In the genomic region with DNA sequence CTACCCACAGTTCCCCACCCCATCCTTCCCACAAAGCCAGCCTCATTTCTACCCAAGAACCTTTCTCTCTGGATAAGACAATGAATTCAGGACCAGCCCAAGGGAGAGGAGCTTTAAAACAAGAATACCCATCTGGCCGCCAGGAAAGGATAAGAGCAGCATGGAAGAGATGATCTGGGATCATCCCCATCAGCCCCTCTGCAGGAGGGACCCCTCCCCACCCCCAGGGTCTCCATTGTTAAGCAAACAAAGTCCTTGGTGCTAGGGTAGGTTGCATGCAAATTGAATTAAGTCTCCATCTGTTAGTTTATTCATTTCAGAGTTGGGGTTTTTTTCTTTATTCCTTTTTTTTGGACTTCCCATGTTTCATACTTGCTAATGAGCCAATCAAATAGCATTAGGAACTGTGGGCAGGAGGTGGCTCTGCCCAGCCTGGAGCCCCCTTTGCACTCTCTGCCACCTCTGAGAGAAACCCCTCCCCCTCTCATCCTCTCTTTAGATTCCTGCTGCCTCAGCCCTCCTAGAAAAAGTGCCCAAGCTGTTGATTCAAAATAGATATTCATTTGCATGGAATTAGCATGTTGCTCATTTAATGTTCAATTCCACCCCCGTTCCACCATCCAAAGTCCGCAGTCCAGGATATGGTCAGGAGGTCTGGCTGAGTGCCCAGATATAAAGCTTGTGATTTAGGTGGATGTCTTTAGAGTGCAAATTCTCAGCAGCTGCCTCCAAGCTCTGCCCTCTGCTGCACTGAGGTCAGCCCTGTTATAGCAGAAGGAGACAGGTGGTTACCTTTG, we compare ENCODE assay signal across 14 cellular contexts.
A peak's percentile ranks its signal among the peaks of the same experiment; 100 is the strongest.
DNase-seq lines count a peak whose midpoint lies in the region; ATAC-seq and TF ChIP-seq lines count a peak whose summit lies in the region.
"Had no signal": no experiment of that assay in that cellular context is flagged by ENCODE, and none has a peak within 500 bp of the region (broad histone marks: within the 10 kb centered on the region; RNA-seq: fewer than 3 reads in every experiment).

No MANE protein-coding gene starts in this region.

- no peak for ATAC-seq in lower lobe of right lung
- ATAC-seq: gastrocnemius medialis, Panc1 had no signal

- in situ Hi-C loops in G401 (cut with HindIII; ENCODE audit: low sequenced_read_pairs), result no loop called here

- H3K9me3 ChIP-seq in MG63 (no peaks in the 10 kb centered on the region), NT2/D1 (ENCODE audit: insufficient read depth, low read length) (peaks cover 10% of the 10 kb centered on the region; the same call in 1 of the 2 replicates), iPS-20b (ENCODE audit: insufficient read depth, low read depth, low read length) (peaks cover 6% of the 10 kb centered on the region), lower lobe of right lung (no peaks in the 10 kb centered on the region)
- H3K9me3 ChIP-seq: gastrocnemius medialis, HAP-1 had no signal

- intact Hi-C loops in lower lobe of right lung (cut with DNase I), result no loop called here

- H3K4me1 ChIP-seq in NT2/D1 (ENCODE audit: insufficient read depth, insufficient read length) (peaks cover 3% of the 10 kb centered on the region), iPS-20b (ENCODE audit: insufficient read depth, low read length) (peaks cover 38% of the 10 kb centered on the region), lower lobe of right lung (no peaks in the 10 kb centered on the region)
- H3K4me1 ChIP-seq: gastrocnemius medialis, HAP-1 had no signal

- H3K36me3 ChIP-seq in MG63 (no peaks in the 10 kb centered on the region), NT2/D1 (ENCODE audit: insufficient read depth, insufficient read length, low read length) (no peaks in the 10 kb centered on the region), iPS-20b (ENCODE audit: insufficient read depth, low read depth, low read length) (no peaks in the 10 kb centered on the region), lower lobe of right lung (no peaks in the 10 kb centered on the region)
- H3K36me3 ChIP-seq: gastrocnemius medialis, HAP-1 had no signal

- DNase-seq in D341Med (ENCODE audit: low spot score), result peak; percentile 87
- peak; percentile 5 for DNase-seq in MG63
- DNase-seq in NT2/D1 (ENCODE audit: low read depth, low spot score), result peak; percentile 89
- no peak for DNase-seq in G401 (ENCODE audit: low spot score)
- DNase-seq in KG1 (lab: John Stamatoyannopoulos, UW), result no peak
- no peak for DNase-seq in foreskin fibroblast
- no peak for DNase-seq in lower lobe of right lung
- DNase-seq: effector CD4-positive, alpha-beta T cell; gastrocnemius medialis; nephron progenitor cell; T-helper 9 cell had no signal

- H3K27me3 ChIP-seq in MG63 (no peaks in the 10 kb centered on the region), NT2/D1 (ENCODE audit: insufficient read depth, insufficient read length) (no peaks in the 10 kb centered on the region), iPS-20b (ENCODE audit: insufficient read depth, low read length) (no peaks in the 10 kb centered on the region), lower lobe of right lung (ENCODE audit: low read depth) (no peaks in the 10 kb centered on the region)
- H3K27me3 ChIP-seq: gastrocnemius medialis had no signal

- H3K4me3 ChIP-seq in MG63 (no peak overlapping the region), NT2/D1 (ENCODE audit: insufficient read length, low read depth) (no peak overlapping the region), iPS-20b (ENCODE audit: low read length) (peak overlapping the region; percentile 29; the same call in 1 of the 2 replicates), foreskin fibroblast (ENCODE audit: low read depth in 1 of 2, low read length in 2 of 2) (no peak overlapping the region), lower lobe of right lung (no peak overlapping the region)
- H3K4me3 ChIP-seq: gastrocnemius medialis, HAP-1 had no signal

- TF ChIP-seq CTCF in foreskin fibroblast (IDR thresholded peaks at IDR 0.05; ENCODE audit: low read depth, low read length) (no peak), lower lobe of right lung (IDR thresholded peaks at IDR 0.05) (no peak)

- H3K9ac ChIP-seq in NT2/D1 (ENCODE audit: insufficient read length, low read depth), result no peak overlapping the region
- peak overlapping the region; percentile 39; the same call in 1 of the 2 replicates for H3K9ac ChIP-seq in iPS-20b (ENCODE audit: low read depth, low read length)

- H3K27ac ChIP-seq in iPS-20b (ENCODE audit: low read length), result peak overlapping the region; percentile 34
- no peak overlapping the region for H3K27ac ChIP-seq in lower lobe of right lung
- H3K27ac ChIP-seq: gastrocnemius medialis had no signal

Comparison
In these comparisons a context has a peak if more than half of its experiments do, and no peak if none do; other contexts are left out.
1. DNase-seq: peak in D341Med (single experiment), MG63 (single experiment) and NT2/D1 (single experiment); none in G401 (single experiment), KG1 (single experiment), foreskin fibroblast (0 of 2) and lower lobe of right lung (single experiment).